ENCODE assay signal across 10 cellular contexts in genomic region chr2:24708537-24709152, GRCh38.
DNase-seq lines count a peak whose midpoint lies in the region; ATAC-seq and TF ChIP-seq lines count a peak whose summit lies in the region.
"Had no signal": no experiment of that assay in that cellular context is flagged by ENCODE, and none has a peak within 500 bp of the region (broad histone marks: within the 10 kb centered on the region; RNA-seq: fewer than 3 reads in every experiment).

No MANE protein-coding gene starts in this region.

- H2AFZ ChIP-seq in PC-3 (ENCODE audit: low read length) (no peak overlapping the region), neuronal stem cell (ENCODE audit: low read length) (no peak overlapping the region)

- no peak overlapping the region for H4K91ac ChIP-seq in neuronal stem cell (ENCODE audit: low read depth, low read length, poor library complexity)

- no peak overlapping the region for H3K27ac ChIP-seq in PC-3 (ENCODE audit: low read length)
- no peak overlapping the region for H3K27ac ChIP-seq in neuronal stem cell (replicated peaks; ENCODE audit: low read length)
- H3K27ac ChIP-seq: cardiac muscle cell, SJSA1 had no signal

- H3K9me3 ChIP-seq in PC-3 (ENCODE audit: low read length) (no peaks in the 10 kb centered on the region), neuronal stem cell (replicated peaks in 1 of 2; ENCODE audit: control insufficient read depth in 2 of 2, insufficient read depth in 1 of 2, low read depth in 1 of 2, low read length in 2 of 2) (no peaks in the 10 kb centered on the region)
- H3K9me3 ChIP-seq: SJSA1 had no signal

- H3K9me2 ChIP-seq in PC-3 (replicated peaks; ENCODE audit: low read length), result no peaks in the 10 kb centered on the region

- H3K9ac ChIP-seq in PC-3 (ENCODE audit: low read length), result no peak overlapping the region
- no peak overlapping the region for H3K9ac ChIP-seq in neuronal stem cell (ENCODE audit: low read depth, low read length, poor library complexity)

- H3K4me2 ChIP-seq in PC-3 (ENCODE audit: low read length) (peak overlapping the region; percentile 31; the same call in 1 of the 2 replicates), neuronal stem cell (ENCODE audit: insufficient read depth, low read length, poor library complexity, severe bottlenecking) (no peak overlapping the region)

- H3K4me3 ChIP-seq in PC-3 (ENCODE audit: low read length) (no peak overlapping the region), choroid plexus epithelial cell (ENCODE audit: low read depth, low read length) (no peak overlapping the region), neuronal stem cell (ENCODE audit: low read length in 2 of 2) (no peak overlapping the region)
- H3K4me3 ChIP-seq: cardiac muscle cell, SJSA1 had no signal

- DNase-seq in ELR (ENCODE audit: low read depth), result peak; percentile 77
- DNase-seq in PC-3, result peak; percentile 46
- peak; percentile 76 for DNase-seq in choroid plexus epithelial cell (ENCODE audit: low read depth)
- DNase-seq in non-pigmented ciliary epithelial cell (ENCODE audit: low read depth), result peak; percentile 27
- DNase-seq in GF-D8 (lab: John Stamatoyannopoulos, UW), result no peak
- DNase-seq in activated CD4-positive, alpha-beta T cell treated with anti-CD3 and anti-CD28 coated beads for 1 hour, result no peak
- no peak for DNase-seq in neuronal stem cell (ENCODE audit: low spot score)
- DNase-seq: hypothalamus had no signal

- POLR2A ChIA-PET in PC-3 (lab: Charles Lee; ENCODE audit: unreplicated experiment), result no interaction called here

- no peak overlapping the region for H3K14ac ChIP-seq in neuronal stem cell (ENCODE audit: low read length)

- TF ChIP-seq CTCF in PC-3 (conservative IDR thresholded peaks at IDR 0.05; ENCODE audit: low read depth, low read length) (no peak), choroid plexus epithelial cell (conservative IDR thresholded peaks at IDR 0.05; ENCODE audit: low read depth, low read length) (no peak)

- peaks cover 9% of the 10 kb centered on the region for H3K4me1 ChIP-seq in PC-3 (ENCODE audit: insufficient read depth, low read length)
- H3K4me1 ChIP-seq in neuronal stem cell (ENCODE audit: control insufficient read depth in 2 of 2, insufficient read depth in 1 of 2, low read depth in 1 of 2, low read length in 2 of 2), result no peaks in the 10 kb centered on the region
- H3K4me1 ChIP-seq: SJSA1 had no signal

- H3K27me3 ChIP-seq in PC-3 (ENCODE audit: low read length) (no peaks in the 10 kb centered on the region), neuronal stem cell (ENCODE audit: control insufficient read depth in 3 of 3, insufficient read depth in 3 of 3, low read depth in 1 of 3, low read length in 3 of 3) (no peaks in the 10 kb centered on the region)
- H3K27me3 ChIP-seq: cardiac muscle cell, SJSA1 had no signal

- H3K36me3 ChIP-seq in PC-3 (ENCODE audit: low read depth, low read length) (no peaks in the 10 kb centered on the region), neuronal stem cell (replicated peaks in 1 of 2; ENCODE audit: control insufficient read depth in 2 of 2, insufficient read depth in 2 of 2, low read length in 2 of 2) (peaks cover 5 to 43% of the 10 kb centered on the region in 2 donors)
- H3K36me3 ChIP-seq: cardiac muscle cell, SJSA1 had no signal

- H3K23ac ChIP-seq in neuronal stem cell (ENCODE audit: low read depth, low read length, poor library complexity), result no peak overlapping the region

- H2BK120ac ChIP-seq in neuronal stem cell (ENCODE audit: low read depth, low read length), result no peak overlapping the region

- H3K79me2 ChIP-seq in PC-3 (ENCODE audit: low read length), result no peaks in the 10 kb centered on the region

- no peak overlapping the region for H3K4ac ChIP-seq in neuronal stem cell (ENCODE audit: low read length)

- no peaks in the 10 kb centered on the region for H3K79me1 ChIP-seq in neuronal stem cell (ENCODE audit: low read depth, low read length)

- no peak overlapping the region for H3K18ac ChIP-seq in neuronal stem cell (ENCODE audit: low read length)

- H3F3A ChIP-seq in PC-3 (ENCODE audit: low read length, unreplicated experiment), result no peaks in the 10 kb centered on the region

- BruUV-seq in PC-3 (replicated peaks; lab: Mats Ljungman, UMichigan), result no TSS peak

- no peak overlapping the region for H2BK15ac ChIP-seq in neuronal stem cell (ENCODE audit: low read length)

- no peak overlapping the region for H2BK5ac ChIP-seq in neuronal stem cell (ENCODE audit: low read length)

- CTCF ChIA-PET in PC-3 (lab: Charles Lee), result no interaction called here

- intact Hi-C loops in PC-3 (cut with micrococcal nuclease), result no loop called here

- no peak overlapping the region for H2AK5ac ChIP-seq in neuronal stem cell (ENCODE audit: low read depth, low read length)

- no peaks in the 10 kb centered on the region for H4K20me1 ChIP-seq in PC-3 (ENCODE audit: low read length)

- WGBS in neuronal stem cell (ENCODE audit: extremely low coverage in 2 of 2, insufficient read length in 2 of 2, insufficient replicate concordance in 1 of 2), 2 donors, result no CpG with 5 or more reads among the region's 3 CpGs

- peak; percentile 79 for ATAC-seq in PC-3

- H4K8ac ChIP-seq in neuronal stem cell (ENCODE audit: low read depth, low read length), result no peak overlapping the region

- no peak overlapping the region for H2BK12ac ChIP-seq in neuronal stem cell (ENCODE audit: low read length)

Comparison
In these comparisons a context has a peak if more than half of its experiments do, and no peak if none do; other contexts are left out.
1. DNase-seq: peak in ELR (single experiment), PC-3 (single experiment), choroid plexus epithelial cell (single experiment) and non-pigmented ciliary epithelial cell (single experiment); none in GF-D8 (single experiment), activated CD4-positive, alpha-beta T cell treated with anti-CD3 and anti-CD28 coated beads for 1 hour (single experiment) and neuronal stem cell (single experiment).